1 cellular context compared by ENCODE assay signal in genomic region chr21:15749045-15749867, GRCh38.
TF ChIP-seq lines count a peak whose summit lies in the region.

No MANE protein-coding gene starts in this region.

TF ChIP-seq in K562, 482 proteins besides CTCF, POLR2A, EP300 and RAD21 (continued from another document and continues in another):
- TF ChIP-seq, protein P1, sequence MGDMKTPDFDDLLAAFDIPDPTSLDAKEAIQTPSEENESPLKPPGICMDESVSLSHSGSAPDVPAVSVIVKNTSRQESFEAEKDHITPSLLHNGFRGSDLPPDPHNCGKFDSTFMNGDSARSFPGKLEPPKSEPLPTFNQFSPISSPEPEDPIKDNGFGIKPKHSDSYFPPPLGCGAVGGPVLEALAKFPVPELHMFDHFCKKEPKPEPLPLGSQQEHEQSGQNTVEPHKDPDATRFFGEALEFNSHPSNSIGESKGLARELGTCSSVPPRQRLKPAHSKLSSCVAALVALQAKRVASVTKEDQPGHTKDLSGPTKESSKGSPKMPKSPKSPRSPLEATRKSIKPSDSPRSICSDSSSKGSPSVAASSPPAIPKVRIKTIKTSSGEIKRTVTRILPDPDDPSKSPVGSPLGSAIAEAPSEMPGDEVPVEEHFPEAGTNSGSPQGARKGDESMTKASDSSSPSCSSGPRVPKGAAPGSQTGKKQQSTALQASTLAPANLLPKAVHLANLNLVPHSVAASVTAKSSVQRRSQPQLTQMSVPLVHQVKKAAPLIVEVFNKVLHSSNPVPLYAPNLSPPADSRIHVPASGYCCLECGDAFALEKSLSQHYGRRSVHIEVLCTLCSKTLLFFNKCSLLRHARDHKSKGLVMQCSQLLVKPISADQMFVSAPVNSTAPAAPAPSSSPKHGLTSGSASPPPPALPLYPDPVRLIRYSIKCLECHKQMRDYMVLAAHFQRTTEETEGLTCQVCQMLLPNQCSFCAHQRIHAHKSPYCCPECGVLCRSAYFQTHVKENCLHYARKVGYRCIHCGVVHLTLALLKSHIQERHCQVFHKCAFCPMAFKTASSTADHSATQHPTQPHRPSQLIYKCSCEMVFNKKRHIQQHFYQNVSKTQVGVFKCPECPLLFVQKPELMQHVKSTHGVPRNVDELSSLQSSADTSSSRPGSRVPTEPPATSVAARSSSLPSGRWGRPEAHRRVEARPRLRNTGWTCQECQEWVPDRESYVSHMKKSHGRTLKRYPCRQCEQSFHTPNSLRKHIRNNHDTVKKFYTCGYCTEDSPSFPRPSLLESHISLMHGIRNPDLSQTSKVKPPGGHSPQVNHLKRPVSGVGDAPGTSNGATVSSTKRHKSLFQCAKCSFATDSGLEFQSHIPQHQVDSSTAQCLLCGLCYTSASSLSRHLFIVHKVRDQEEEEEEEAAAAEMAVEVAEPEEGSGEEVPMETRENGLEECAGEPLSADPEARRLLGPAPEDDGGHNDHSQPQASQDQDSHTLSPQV (IDR thresholded peaks at IDR 0.05) = peak; percentile 64
- TF ChIP-seq ZNF24 (IDR thresholded peaks at IDR 0.05) = no peak
- TF ChIP-seq WHSC1 (IDR thresholded peaks at IDR 0.05; ENCODE audit: low read length) = no peak
- TF ChIP-seq ATF7 (IDR thresholded peaks at IDR 0.05) = no peak
- no peak for TF ChIP-seq ZNF274 (IDR thresholded peaks at IDR 0.05; ENCODE audit: borderline replicate concordance, low read depth, low read length)
- TF ChIP-seq MEF2D (tag; conservative IDR thresholded peaks at IDR 0.05; ENCODE audit: low read depth) = no peak
- no peak for TF ChIP-seq ELF1 (tag; IDR thresholded peaks at IDR 0.05)
- peak; percentile 24 for TF ChIP-seq DACH1 (IDR thresholded peaks at IDR 0.05; ENCODE audit: partially characterized antibody)
- peak in 1 of 2 experiments; percentile 51; a peak in 3 of 4 replicates for TF ChIP-seq KDM1A (IDR thresholded peaks at IDR 0.05)
- TF ChIP-seq, protein P2, sequence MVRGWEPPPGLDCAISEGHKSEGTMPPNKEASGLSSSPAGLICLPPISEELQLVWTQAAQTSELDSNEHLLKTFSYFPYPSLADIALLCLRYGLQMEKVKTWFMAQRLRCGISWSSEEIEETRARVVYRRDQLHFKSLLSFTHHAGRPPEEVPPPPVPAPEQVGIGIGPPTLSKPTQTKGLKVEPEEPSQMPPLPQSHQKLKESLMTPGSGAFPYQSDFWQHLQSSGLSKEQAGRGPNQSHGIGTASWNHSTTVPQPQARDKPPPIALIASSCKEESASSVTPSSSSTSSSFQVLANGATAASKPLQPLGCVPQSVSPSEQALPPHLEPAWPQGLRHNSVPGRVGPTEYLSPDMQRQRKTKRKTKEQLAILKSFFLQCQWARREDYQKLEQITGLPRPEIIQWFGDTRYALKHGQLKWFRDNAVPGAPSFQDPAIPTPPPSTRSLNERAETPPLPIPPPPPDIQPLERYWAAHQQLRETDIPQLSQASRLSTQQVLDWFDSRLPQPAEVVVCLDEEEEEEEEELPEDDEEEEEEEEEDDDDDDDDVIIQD (CRISPR knock-in tag; IDR thresholded peaks at IDR 0.05) = no peak
- peak; percentile 100 for TF ChIP-seq ZNF316 (IDR thresholded peaks at IDR 0.05)
- peak; percentile 89 for TF ChIP-seq SMARCE1 (IDR thresholded peaks at IDR 0.05)
- 0 out of 2 replicates have a peak, but pooled peaks have one; percentile 59 for TF ChIP-seq GATAD2B (IDR thresholded peaks at IDR 0.05; ENCODE audit: borderline replicate concordance)
- peak; percentile 65 to 70; a peak in 2 of 4 replicates for TF ChIP-seq ARNT (IDR thresholded peaks at IDR 0.05)
- no peak for TF ChIP-seq TBL1XR1 (IDR thresholded peaks at IDR 0.05; ENCODE audit: low read length in 2 of 2)
- peak; percentile 18 for TF ChIP-seq CCNT2 (IDR thresholded peaks at IDR 0.05; ENCODE audit: borderline replicate concordance, extremely low read depth, insufficient read length, low read depth, low read length)
- no peak for TF ChIP-seq ZFX (CRISPR knock-in tag; IDR thresholded peaks at IDR 0.05)
- TF ChIP-seq MTA2 (IDR thresholded peaks at IDR 0.05; ENCODE audit: low read depth) = peak; percentile 57; the same call in 1 of the 2 replicates
- no peak for TF ChIP-seq TSC22D4 (tag; IDR thresholded peaks at IDR 0.05)
- peak; percentile 93 for TF ChIP-seq NFE2 (IDR thresholded peaks at IDR 0.05; ENCODE audit: low read depth)
- TF ChIP-seq MTA1 (IDR thresholded peaks at IDR 0.05; ENCODE audit: borderline replicate concordance) = no peak
- no peak for TF ChIP-seq KLF16 (IDR thresholded peaks at IDR 0.05)
- TF ChIP-seq ZBTB7A (IDR thresholded peaks at IDR 0.05; ENCODE audit: borderline replicate concordance, control insufficient read depth, low read depth, low read length) = no peak
- TF ChIP-seq, protein P3, sequence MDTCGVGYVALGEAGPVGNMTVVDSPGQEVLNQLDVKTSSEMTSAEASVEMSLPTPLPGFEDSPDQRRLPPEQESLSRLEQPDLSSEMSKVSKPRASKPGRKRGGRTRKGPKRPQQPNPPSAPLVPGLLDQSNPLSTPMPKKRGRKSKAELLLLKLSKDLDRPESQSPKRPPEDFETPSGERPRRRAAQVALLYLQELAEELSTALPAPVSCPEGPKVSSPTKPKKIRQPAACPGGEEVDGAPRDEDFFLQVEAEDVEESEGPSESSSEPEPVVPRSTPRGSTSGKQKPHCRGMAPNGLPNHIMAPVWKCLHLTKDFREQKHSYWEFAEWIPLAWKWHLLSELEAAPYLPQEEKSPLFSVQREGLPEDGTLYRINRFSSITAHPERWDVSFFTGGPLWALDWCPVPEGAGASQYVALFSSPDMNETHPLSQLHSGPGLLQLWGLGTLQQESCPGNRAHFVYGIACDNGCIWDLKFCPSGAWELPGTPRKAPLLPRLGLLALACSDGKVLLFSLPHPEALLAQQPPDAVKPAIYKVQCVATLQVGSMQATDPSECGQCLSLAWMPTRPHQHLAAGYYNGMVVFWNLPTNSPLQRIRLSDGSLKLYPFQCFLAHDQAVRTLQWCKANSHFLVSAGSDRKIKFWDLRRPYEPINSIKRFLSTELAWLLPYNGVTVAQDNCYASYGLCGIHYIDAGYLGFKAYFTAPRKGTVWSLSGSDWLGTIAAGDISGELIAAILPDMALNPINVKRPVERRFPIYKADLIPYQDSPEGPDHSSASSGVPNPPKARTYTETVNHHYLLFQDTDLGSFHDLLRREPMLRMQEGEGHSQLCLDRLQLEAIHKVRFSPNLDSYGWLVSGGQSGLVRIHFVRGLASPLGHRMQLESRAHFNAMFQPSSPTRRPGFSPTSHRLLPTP (IDR thresholded peaks at IDR 0.05; ENCODE audit: borderline replicate concordance, extremely low read depth, insufficient read length) = no peak
- TF ChIP-seq ZNF175 (CRISPR knock-in tag; IDR thresholded peaks at IDR 0.05; ENCODE audit: low read depth) = no peak
- TF ChIP-seq EZH2 (IDR thresholded peaks at IDR 0.05; ENCODE audit: borderline replicate concordance, low read depth, low read length) = no peak
- no peak for TF ChIP-seq TAF7 (tag; IDR thresholded peaks at IDR 0.05)
- no peak for TF ChIP-seq SIN3A (IDR thresholded peaks at IDR 0.05; ENCODE audit: borderline replicate concordance in 2 of 2, control insufficient read depth in 1 of 2, low read depth in 2 of 2, low read length in 2 of 2)
- no peak for TF ChIP-seq ZNF133 (CRISPR knock-in tag; IDR thresholded peaks at IDR 0.05)
- no peak for TF ChIP-seq ID3 (CRISPR knock-in tag; IDR thresholded peaks at IDR 0.05)
- no peak for TF ChIP-seq ID3 (tag; IDR thresholded peaks at IDR 0.05)
- peak; percentile 75 for TF ChIP-seq FOXM1 (IDR thresholded peaks at IDR 0.05; ENCODE audit: low read depth)
- no peak for TF ChIP-seq FOXM1 (CRISPR knock-in tag; IDR thresholded peaks at IDR 0.05; ENCODE audit: low read depth)
- no peak for TF ChIP-seq TARDBP (IDR thresholded peaks at IDR 0.05)
- peak; percentile 84; the same call in 1 of the 2 replicates for TF ChIP-seq SMARCC2 (IDR thresholded peaks at IDR 0.05; ENCODE audit: low read depth)
- TF ChIP-seq ETV6 (IDR thresholded peaks at IDR 0.05; ENCODE audit: borderline replicate concordance in 1 of 2, low read depth in 2 of 2, low read length in 1 of 2) = no peak
- TF ChIP-seq ETV6 (CRISPR knock-in tag; IDR thresholded peaks at IDR 0.05; ENCODE audit: borderline replicate concordance) = no peak
- TF ChIP-seq, protein P4, sequence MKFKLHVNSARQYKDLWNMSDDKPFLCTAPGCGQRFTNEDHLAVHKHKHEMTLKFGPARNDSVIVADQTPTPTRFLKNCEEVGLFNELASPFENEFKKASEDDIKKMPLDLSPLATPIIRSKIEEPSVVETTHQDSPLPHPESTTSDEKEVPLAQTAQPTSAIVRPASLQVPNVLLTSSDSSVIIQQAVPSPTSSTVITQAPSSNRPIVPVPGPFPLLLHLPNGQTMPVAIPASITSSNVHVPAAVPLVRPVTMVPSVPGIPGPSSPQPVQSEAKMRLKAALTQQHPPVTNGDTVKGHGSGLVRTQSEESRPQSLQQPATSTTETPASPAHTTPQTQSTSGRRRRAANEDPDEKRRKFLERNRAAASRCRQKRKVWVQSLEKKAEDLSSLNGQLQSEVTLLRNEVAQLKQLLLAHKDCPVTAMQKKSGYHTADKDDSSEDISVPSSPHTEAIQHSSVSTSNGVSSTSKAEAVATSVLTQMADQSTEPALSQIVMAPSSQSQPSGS (CRISPR knock-in tag; IDR thresholded peaks at IDR 0.05) = no peak
- TF ChIP-seq TEAD4 (IDR thresholded peaks at IDR 0.05; ENCODE audit: low read length) = peak; percentile 83
- no peak for TF ChIP-seq TEAD4 (CRISPR knock-in tag; IDR thresholded peaks at IDR 0.05; ENCODE audit: borderline replicate concordance)
- TF ChIP-seq, protein P5, sequence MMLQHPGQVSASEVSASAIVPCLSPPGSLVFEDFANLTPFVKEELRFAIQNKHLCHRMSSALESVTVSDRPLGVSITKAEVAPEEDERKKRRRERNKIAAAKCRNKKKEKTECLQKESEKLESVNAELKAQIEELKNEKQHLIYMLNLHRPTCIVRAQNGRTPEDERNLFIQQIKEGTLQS (IDR thresholded peaks at IDR 0.05) = peak; percentile 68
- TF ChIP-seq, protein P5 (CRISPR knock-in tag; conservative IDR thresholded peaks at IDR 0.05) = no peak
- TF ChIP-seq SMARCA4 (IDR thresholded peaks at IDR 0.05) = peak; percentile 89
- TF ChIP-seq NR4A1 (CRISPR knock-in tag; IDR thresholded peaks at IDR 0.05) = no peak
- no peak for TF ChIP-seq NR4A1 (tag; IDR thresholded peaks at IDR 0.05)
- no peak for TF ChIP-seq NFXL1 (CRISPR knock-in tag; IDR thresholded peaks at IDR 0.05)
- no peak for TF ChIP-seq ADNP (tag; IDR thresholded peaks at IDR 0.05)
- TF ChIP-seq NFATC3 (IDR thresholded peaks at IDR 0.05) = no peak
- TF ChIP-seq, protein P6, sequence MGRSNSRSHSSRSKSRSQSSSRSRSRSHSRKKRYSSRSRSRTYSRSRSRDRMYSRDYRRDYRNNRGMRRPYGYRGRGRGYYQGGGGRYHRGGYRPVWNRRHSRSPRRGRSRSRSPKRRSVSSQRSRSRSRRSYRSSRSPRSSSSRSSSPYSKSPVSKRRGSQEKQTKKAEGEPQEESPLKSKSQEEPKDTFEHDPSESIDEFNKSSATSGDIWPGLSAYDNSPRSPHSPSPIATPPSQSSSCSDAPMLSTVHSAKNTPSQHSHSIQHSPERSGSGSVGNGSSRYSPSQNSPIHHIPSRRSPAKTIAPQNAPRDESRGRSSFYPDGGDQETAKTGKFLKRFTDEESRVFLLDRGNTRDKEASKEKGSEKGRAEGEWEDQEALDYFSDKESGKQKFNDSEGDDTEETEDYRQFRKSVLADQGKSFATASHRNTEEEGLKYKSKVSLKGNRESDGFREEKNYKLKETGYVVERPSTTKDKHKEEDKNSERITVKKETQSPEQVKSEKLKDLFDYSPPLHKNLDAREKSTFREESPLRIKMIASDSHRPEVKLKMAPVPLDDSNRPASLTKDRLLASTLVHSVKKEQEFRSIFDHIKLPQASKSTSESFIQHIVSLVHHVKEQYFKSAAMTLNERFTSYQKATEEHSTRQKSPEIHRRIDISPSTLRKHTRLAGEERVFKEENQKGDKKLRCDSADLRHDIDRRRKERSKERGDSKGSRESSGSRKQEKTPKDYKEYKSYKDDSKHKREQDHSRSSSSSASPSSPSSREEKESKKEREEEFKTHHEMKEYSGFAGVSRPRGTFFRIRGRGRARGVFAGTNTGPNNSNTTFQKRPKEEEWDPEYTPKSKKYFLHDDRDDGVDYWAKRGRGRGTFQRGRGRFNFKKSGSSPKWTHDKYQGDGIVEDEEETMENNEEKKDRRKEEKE (IDR thresholded peaks at IDR 0.05; ENCODE audit: borderline replicate concordance in 1 of 2, control insufficient read depth in 1 of 2, low read depth in 2 of 2, low read length in 1 of 2) = no peak
- TF ChIP-seq ZMIZ1 (IDR thresholded peaks at IDR 0.05; ENCODE audit: low read depth in 2 of 2, low read length in 2 of 2) = peak in 1 of 2 experiments; percentile 62; a peak in 1 of 4 replicates
- TF ChIP-seq ETS2 (tag; IDR thresholded peaks at IDR 0.05; ENCODE audit: borderline replicate concordance, poor library complexity, severe bottlenecking) = no peak
